ENCODE assay signal across 1 cellular context in the genomic region with DNA sequence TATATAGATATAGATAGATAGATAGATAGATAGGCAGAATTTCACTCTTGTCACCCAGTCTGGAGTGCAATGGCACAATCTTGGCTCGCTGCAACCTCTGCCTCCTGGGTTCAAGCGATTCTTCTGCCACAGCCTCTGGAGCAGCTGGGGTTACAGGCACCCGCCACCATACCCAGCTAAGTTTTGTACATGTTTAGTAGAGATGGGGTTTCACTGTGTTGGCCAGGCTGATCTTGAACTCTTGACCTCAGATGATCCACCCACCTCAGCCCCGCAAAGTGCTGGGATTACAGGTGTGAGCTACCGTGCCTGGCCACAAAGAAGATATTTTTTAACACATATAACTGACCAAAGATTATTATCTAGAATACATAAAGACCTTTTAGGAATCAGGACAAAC. TPM values are rescaled to one million over a fixed set of nuclear protein-coding genes. Genes with fewer than 3 reads are reported as not detected.
"Had no signal": no experiment of that assay in that cellular context is flagged by ENCODE, and none has a peak within 500 bp of the region (broad histone marks: within the 10 kb centered on the region; RNA-seq: fewer than 3 reads in every experiment).

No MANE protein-coding gene starts in this region.

RNA-seq across cellular contexts. Expression of gene TNFRSF9, which starts 22.7 kb away (rescaled TPM):
- total RNA-seq: Right ventricle myocardium superior had no signal
